In the genomic region with DNA sequence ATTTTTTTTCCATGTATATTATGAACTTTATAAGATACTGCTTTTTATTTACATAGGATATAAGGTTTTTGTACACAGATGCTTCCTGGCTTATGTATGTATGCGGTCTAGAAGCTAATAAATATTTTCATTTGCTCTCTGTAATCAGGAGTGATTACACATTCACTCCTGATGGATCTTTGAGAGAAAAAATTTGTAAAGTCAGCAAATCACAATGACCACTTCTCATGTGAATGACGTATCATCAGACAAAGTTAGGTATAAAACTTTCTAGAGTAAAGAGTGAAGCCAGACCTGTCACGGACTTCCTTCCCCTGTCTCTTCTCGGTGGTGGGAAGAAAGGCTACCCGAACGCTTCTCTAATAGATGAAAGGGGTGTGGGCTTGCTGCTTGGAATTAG, we compare ENCODE assay signal across 4 cellular contexts.
TF ChIP-seq lines count a peak whose summit lies in the region.

No MANE protein-coding gene starts in this region.

TF ChIP-seq in HepG2, 621 proteins besides CTCF, POLR2A, EP300 and RAD21:
- TF ChIP-seq ZNF883 (CRISPR knock-in tag; IDR thresholded peaks at IDR 0.05; ENCODE audit: not compliant biosample characterization) (no peak), MAFF (IDR thresholded peaks at IDR 0.05; ENCODE audit: low read depth, low read length) (peak; percentile 97), MAFK (conservative IDR thresholded peaks at IDR 0.05 in 1 of 2, IDR thresholded peaks at IDR 0.05 in 1 of 2; ENCODE audit: low read length in 2 of 2) (peak; percentile 95 to 97), CAMTA2 (CRISPR knock-in tag; IDR thresholded peaks at IDR 0.05; ENCODE audit: borderline replicate concordance) (no peak), MTERF4 (CRISPR knock-in tag; IDR thresholded peaks at IDR 0.05) (no peak), GLI4 (CRISPR knock-in tag; IDR thresholded peaks at IDR 0.05; ENCODE audit: borderline replicate concordance) (no peak)

TF ChIP-seq in A549, 52 proteins besides CTCF, POLR2A, EP300 and RAD21:
- no peak for TF ChIP-seq HOXB5 (CRISPR knock-in tag; IDR thresholded peaks at IDR 0.05)
- TF ChIP-seq MAFK (IDR thresholded peaks at IDR 0.05; ENCODE audit: partially characterized antibody), result peak; percentile 98

TF ChIP-seq in IMR-90, 13 proteins besides CTCF, POLR2A, EP300 and RAD21:
- TF ChIP-seq MAFK (IDR thresholded peaks at IDR 0.05; ENCODE audit: low read depth, low read length) (peak; percentile 94), NFE2L2 (IDR thresholded peaks at IDR 0.05; ENCODE audit: low read depth, low read length) (no peak)

TF ChIP-seq in K562, 482 proteins besides CTCF, POLR2A, EP300 and RAD21:
- TF ChIP-seq ZNF316 (IDR thresholded peaks at IDR 0.05), result peak; percentile 93
- peak; percentile 91 for TF ChIP-seq MAFF (IDR thresholded peaks at IDR 0.05; ENCODE audit: low read length)
- TF ChIP-seq C11orf30 (IDR thresholded peaks at IDR 0.05; ENCODE audit: low read depth), result peak; percentile 85
- TF ChIP-seq ZNF398 (CRISPR knock-in tag; IDR thresholded peaks at IDR 0.05), result no peak
- peak; percentile 82 for TF ChIP-seq MAFG (tag; conservative IDR thresholded peaks at IDR 0.05)
- TF ChIP-seq HEY1 (CRISPR knock-in tag; IDR thresholded peaks at IDR 0.05; ENCODE audit: borderline replicate concordance), result no peak
- TF ChIP-seq HLTF (IDR thresholded peaks at IDR 0.05), result no peak
- TF ChIP-seq MAFK (IDR thresholded peaks at IDR 0.05; ENCODE audit: low read length), result peak; percentile 86
